27 cellular contexts compared by ENCODE assay signal in the genomic region with DNA sequence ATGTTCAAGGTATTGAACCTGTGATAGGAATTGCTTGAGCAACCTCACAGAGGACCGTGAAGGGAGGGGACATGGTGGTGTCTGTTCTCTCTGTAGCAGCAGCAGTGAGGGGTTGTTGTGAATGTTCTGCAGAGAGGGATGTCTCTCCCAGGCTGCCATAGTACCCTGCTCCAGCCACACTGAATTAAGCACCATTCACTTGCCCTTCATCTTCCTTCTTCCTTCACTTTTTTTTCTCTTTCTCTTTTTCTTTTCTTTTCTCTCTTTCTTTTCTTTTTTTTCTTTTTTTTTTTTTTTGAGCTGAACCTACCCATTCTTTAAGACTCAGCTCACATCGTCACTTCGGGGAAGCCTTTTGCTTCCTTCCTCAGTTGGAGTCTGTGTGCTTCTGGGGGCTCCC.
"Had no signal": no experiment of that assay in that cellular context is flagged by ENCODE, and none has a peak within 500 bp of the region (broad histone marks: within the 10 kb centered on the region; RNA-seq: fewer than 3 reads in every experiment).

No MANE protein-coding gene starts in this region.

- H3K4me1 ChIP-seq: stomach, suprapubic skin, testis, thyroid gland, tibial artery, tibial nerve, transverse colon, upper lobe of left lung, upper lobe of right lung, uterus, vagina had no signal

- H3K9me3 ChIP-seq: stomach, suprapubic skin, testis, thoracic aorta, thyroid gland, tibial artery, tibial nerve, transverse colon, upper lobe of left lung, upper lobe of right lung, uterus, vagina had no signal

- H3K27ac ChIP-seq: stomach, suprapubic skin, testis, thoracic aorta, thyroid gland, tibial artery, tibial nerve, transverse colon, upper lobe of left lung, upper lobe of right lung, uterus, vagina had no signal

- H3K4me3 ChIP-seq: stomach, suprapubic skin, testis, thoracic aorta, thyroid gland, tibial artery, tibial nerve, transverse colon, upper lobe of left lung, upper lobe of right lung, uterus, vagina had no signal

- FAIRE-seq: urothelium cell line had no signal

- H3K36me3 ChIP-seq: stomach, suprapubic skin, thoracic aorta, thyroid gland, tibial artery, tibial nerve, transverse colon, upper lobe of left lung, upper lobe of right lung, uterus, vagina had no signal

- ATAC-seq: stimulated activated effector memory CD8-positive, alpha-beta T cell treated with anti-CD3 and anti-CD28 coated beads, Interleukin-12 subunit alpha, Interleukin-12 subunit beta, amount 100 ng/mL, for 72 hours; stimulated activated memory B cell treated with anti-CD40 and anti-IgM and Interleukin-4, amounts not matched to agents 10 μg/mL and 1 μg/mL and 100 μg/mL, for 72 hours; stimulated activated naive B cell treated with anti-CD40 and anti-IgM and Interleukin-4, amounts not matched to agents 10 μg/mL and 1 μg/mL and 100 μg/mL, for 72 hours; stimulated activated naive CD8-positive, alpha-beta T cell treated with anti-CD3 and anti-CD28 coated beads, Interleukin-15, amount 100 ng/mL, for 72 hours; stimulated activated naive CD8-positive, alpha-beta T cell treated with anti-CD3 and anti-CD28 coated beads, Interleukin-15, Interleukin-2, amounts not matched to agents 100 U/mL and 50 U/mL, for 24 hours; upper lobe of right lung had no signal

- H3K27me3 ChIP-seq: stomach, suprapubic skin, testis, thyroid gland, tibial artery, tibial nerve, transverse colon, upper lobe of left lung, upper lobe of right lung, uterus, vagina had no signal

- DNase-seq: stimulated activated CD4-positive, alpha-beta T cell treated with anti-CD3 and anti-CD28 coated beads, Interleukin-2, amount 100 ng/mL, for 48 hours; stimulated activated CD4-positive, alpha-beta T cell treated with anti-CD3 and anti-CD28 coated beads, Interleukin-4, amount 100 ng/mL, for 1 hour; stimulated activated CD4-positive, alpha-beta T cell treated with anti-CD3 and anti-CD28 coated beads, Interleukin-4, amount 100 ng/mL, for 24 hours; stimulated activated CD4-positive, alpha-beta T cell treated with anti-CD3 and anti-CD28 coated beads, Interleukin-4, amount 100 ng/mL, for 4 hours; stimulated activated CD8-positive, alpha-beta memory T cell treated with anti-CD3 and anti-CD28 coated beads, Interleukin-4, amount 100 ng/mL, for 48 hours; stimulated activated naive B cell treated with anti-CD40 and anti-IgM and Interleukin-4, amounts not matched to agents 10 μg/mL and 1 μg/mL and 100 μg/mL, for 72 hours; stimulated activated naive CD4-positive, alpha-beta T cell; stimulated activated naive CD4-positive, alpha-beta T cell treated with Interleukin-2 at 50 U/mL for 16 hours; stimulated activated naive CD8-positive, alpha-beta T cell treated with anti-CD3 and anti-CD28 coated beads, Interleukin-15, amount 100 ng/mL, for 72 hours; stimulated activated naive CD8-positive, alpha-beta T cell treated with anti-CD3 and anti-CD28 coated beads, Interleukin-15, Interleukin-2, amounts not matched to agents 100 U/mL and 50 U/mL, for 24 hours; stomach; substantia nigra; testis; thyroid gland; tibial artery; transverse colon; trophoblast cell; upper lobe of left lung; upper lobe of right lung; uterus had no signal
